1 cellular context compared by ENCODE assay signal in the genomic region with DNA sequence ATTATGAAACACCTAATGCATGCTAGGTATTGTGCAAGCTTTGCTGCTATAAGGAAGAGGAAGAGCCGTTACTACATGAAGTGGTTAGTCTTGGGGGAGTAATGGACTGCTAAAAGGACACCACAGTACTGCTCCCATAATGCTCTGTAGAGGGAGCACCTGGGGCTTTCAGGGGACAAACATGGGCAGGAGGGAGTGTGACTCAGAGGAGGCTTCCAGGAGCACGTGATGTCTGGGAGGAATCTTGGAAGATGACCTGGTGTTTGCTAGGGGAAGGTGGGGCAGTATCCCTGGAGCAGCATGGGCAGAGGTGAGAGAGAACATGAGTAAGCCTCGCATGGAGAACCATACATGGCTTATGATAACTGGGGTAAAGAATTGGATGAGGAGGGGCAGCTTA.
TF ChIP-seq lines count a peak whose summit lies in the region.

No MANE protein-coding gene starts in this region.

TF ChIP-seq in HCT116, 20 proteins besides CTCF, POLR2A, EP300 and RAD21:
- TF ChIP-seq CEBPB (IDR thresholded peaks at IDR 0.05; ENCODE audit: low read depth) = no peak
- no peak for TF ChIP-seq CBX3 (IDR thresholded peaks at IDR 0.05; ENCODE audit: low read depth)
- TF ChIP-seq ZNF274 (IDR thresholded peaks at IDR 0.05; ENCODE audit: low read depth, low read length) = no peak
- TF ChIP-seq EGR1 (IDR thresholded peaks at IDR 0.05; ENCODE audit: low read depth) = no peak
- no peak for TF ChIP-seq SP1 (IDR thresholded peaks at IDR 0.05; ENCODE audit: low read depth)
- TF ChIP-seq, protein P1, sequence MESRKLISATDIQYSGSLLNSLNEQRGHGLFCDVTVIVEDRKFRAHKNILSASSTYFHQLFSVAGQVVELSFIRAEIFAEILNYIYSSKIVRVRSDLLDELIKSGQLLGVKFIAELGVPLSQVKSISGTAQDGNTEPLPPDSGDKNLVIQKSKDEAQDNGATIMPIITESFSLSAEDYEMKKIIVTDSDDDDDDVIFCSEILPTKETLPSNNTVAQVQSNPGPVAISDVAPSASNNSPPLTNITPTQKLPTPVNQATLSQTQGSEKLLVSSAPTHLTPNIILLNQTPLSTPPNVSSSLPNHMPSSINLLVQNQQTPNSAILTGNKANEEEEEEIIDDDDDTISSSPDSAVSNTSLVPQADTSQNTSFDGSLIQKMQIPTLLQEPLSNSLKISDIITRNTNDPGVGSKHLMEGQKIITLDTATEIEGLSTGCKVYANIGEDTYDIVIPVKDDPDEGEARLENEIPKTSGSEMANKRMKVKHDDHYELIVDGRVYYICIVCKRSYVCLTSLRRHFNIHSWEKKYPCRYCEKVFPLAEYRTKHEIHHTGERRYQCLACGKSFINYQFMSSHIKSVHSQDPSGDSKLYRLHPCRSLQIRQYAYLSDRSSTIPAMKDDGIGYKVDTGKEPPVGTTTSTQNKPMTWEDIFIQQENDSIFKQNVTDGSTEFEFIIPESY (IDR thresholded peaks at IDR 0.05; ENCODE audit: extremely low read depth, insufficient replicate concordance, low read length) = no peak
- TF ChIP-seq, protein P2, sequence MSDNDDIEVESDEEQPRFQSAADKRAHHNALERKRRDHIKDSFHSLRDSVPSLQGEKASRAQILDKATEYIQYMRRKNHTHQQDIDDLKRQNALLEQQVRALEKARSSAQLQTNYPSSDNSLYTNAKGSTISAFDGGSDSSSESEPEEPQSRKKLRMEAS (IDR thresholded peaks at IDR 0.05) = no peak
- TF ChIP-seq YY1 (IDR thresholded peaks at IDR 0.05; ENCODE audit: extremely low read depth, insufficient replicate concordance, low read depth, low read length) = no peak
- no peak for TF ChIP-seq SIN3A (IDR thresholded peaks at IDR 0.05; ENCODE audit: low read depth)
- TF ChIP-seq EZH2phosphoT487 (IDR thresholded peaks at IDR 0.05; ENCODE audit: borderline replicate concordance) = no peak
- no peak for TF ChIP-seq FOSL1 (IDR thresholded peaks at IDR 0.05; ENCODE audit: low read depth)
- TF ChIP-seq TCF7L2 (IDR thresholded peaks at IDR 0.05; ENCODE audit: borderline replicate concordance, extremely low read depth, insufficient read depth, insufficient read length) = no peak
- TF ChIP-seq ELF1 (IDR thresholded peaks at IDR 0.05; ENCODE audit: borderline replicate concordance, low read depth) = no peak
- TF ChIP-seq POLR2AphosphoS5 (IDR thresholded peaks at IDR 0.05; ENCODE audit: low read depth, low read length) = no peak
- no peak for TF ChIP-seq JUND (IDR thresholded peaks at IDR 0.05)
- no peak; the same call in 1 of the 2 replicates for TF ChIP-seq SRF (IDR thresholded peaks at IDR 0.05; ENCODE audit: low read depth)
